In genomic region chr4:156695163-156695562, GRCh38 we compare ENCODE assay signal across 26 cellular contexts.
"Had no signal": no experiment of that assay in that cellular context is flagged by ENCODE, and none has a peak within 500 bp of the region (broad histone marks: within the 10 kb centered on the region; RNA-seq: fewer than 3 reads in every experiment).

No MANE protein-coding gene starts in this region.

- H3K27ac ChIP-seq: left lung, lower lobe of right lung, neutrophil, psoas muscle, right atrium auricular region, stomach, tibial nerve, WERI-Rb-1 had no signal

- H3K36me3 Mint-ChIP-seq: activated CD4-positive, alpha-beta memory T cell treated with anti-CD3 and anti-CD28 coated beads for 36 hours; activated naive CD4-positive, alpha-beta T cell treated with anti-CD3 and anti-CD28 coated beads, Interleukin-2, amount 50 U/mL, for 24 hours; stimulated activated naive B cell treated with anti-CD40 and anti-IgM and Interleukin-4, amounts not matched to agents 10 μg/mL and 1 μg/mL and 100 μg/mL, for 72 hours had no signal

- H3K27ac Mint-ChIP-seq: activated CD4-positive, alpha-beta memory T cell treated with anti-CD3 and anti-CD28 coated beads for 36 hours; activated CD4-positive, alpha-beta T cell treated with anti-CD3 and anti-CD28 coated beads, Interleukin-2, amount 10 ng/mL, durations not matched to agents 24 days and 14 days; activated naive CD4-positive, alpha-beta T cell treated with anti-CD3 and anti-CD28 coated beads, Interleukin-2, amount 50 U/mL, for 24 hours; activated naive CD8-positive, alpha-beta T cell treated with anti-CD3 and anti-CD28 coated beads, Interleukin-2, amount 50 U/mL, for 24 hours; endodermal cell; natural killer cell treated with Interleukin-12 subunit alpha and Interleukin-12 subunit beta and Interleukin-15 and Interleukin-18, amount 100 ng/mL, for 72 hours; stimulated activated naive B cell treated with anti-CD40 and anti-IgM and Interleukin-4, amounts not matched to agents 10 μg/mL and 1 μg/mL and 100 μg/mL, for 72 hours had no signal

- H3K9me3 Mint-ChIP-seq: activated CD4-positive, alpha-beta memory T cell treated with anti-CD3 and anti-CD28 coated beads for 36 hours; activated CD4-positive, alpha-beta T cell treated with anti-CD3 and anti-CD28 coated beads, Interleukin-2, amount 10 ng/mL, durations not matched to agents 24 days and 14 days; endodermal cell; stimulated activated naive B cell treated with anti-CD40 and anti-IgM and Interleukin-4, amounts not matched to agents 10 μg/mL and 1 μg/mL and 100 μg/mL, for 72 hours had no signal

- H3K4me1 Mint-ChIP-seq: activated CD4-positive, alpha-beta T cell treated with anti-CD3 and anti-CD28 coated beads, Interleukin-2, amount 10 ng/mL, durations not matched to agents 24 days and 14 days; activated naive CD4-positive, alpha-beta T cell treated with anti-CD3 and anti-CD28 coated beads, Interleukin-2, amount 50 U/mL, for 24 hours; activated naive CD8-positive, alpha-beta T cell treated with anti-CD3 and anti-CD28 coated beads, Interleukin-2, amount 50 U/mL, for 24 hours; endodermal cell; stimulated activated naive B cell treated with anti-CD40 and anti-IgM and Interleukin-4, amounts not matched to agents 10 μg/mL and 1 μg/mL and 100 μg/mL, for 72 hours had no signal

- H3K27me3 Mint-ChIP-seq: activated CD4-positive, alpha-beta memory T cell treated with anti-CD3 and anti-CD28 coated beads for 36 hours; activated CD4-positive, alpha-beta T cell treated with anti-CD3 and anti-CD28 coated beads, Interleukin-2, amount 10 ng/mL, durations not matched to agents 24 days and 14 days; activated naive CD4-positive, alpha-beta T cell treated with anti-CD3 and anti-CD28 coated beads, Interleukin-2, amount 50 U/mL, for 24 hours; activated naive CD8-positive, alpha-beta T cell treated with anti-CD3 and anti-CD28 coated beads, Interleukin-2, amount 50 U/mL, for 24 hours; natural killer cell treated with Interleukin-12 subunit alpha and Interleukin-12 subunit beta and Interleukin-15 and Interleukin-18, amount 100 ng/mL, for 72 hours; stimulated activated naive B cell treated with anti-CD40 and anti-IgM and Interleukin-4, amounts not matched to agents 10 μg/mL and 1 μg/mL and 100 μg/mL, for 72 hours had no signal

- DNase-seq: activated CD4-positive, alpha-beta memory T cell treated with anti-CD3 and anti-CD28 coated beads for 36 hours; activated CD4-positive, alpha-beta T cell treated with anti-CD3 and anti-CD28 coated beads, Interleukin-2, amount 10 ng/mL, durations not matched to agents 24 days and 14 days; activated CD4-positive, CD25-positive, alpha-beta regulatory T cell treated with anti-CD3 and anti-CD28 coated beads, Interleukin-2, amount 50 U/mL, for 72 hours; activated CD8-positive, alpha-beta memory T cell treated with anti-CD3 and anti-CD28 coated beads, Interleukin-2, amount 50 U/mL, for 4 hours; activated gamma-delta T cell treated with Interleukin-2 at 50 U/mL for 16 hours; activated naive CD8-positive, alpha-beta T cell treated with anti-CD3 and anti-CD28 coated beads, Interleukin-2, amount 50 U/mL, for 24 hours; activated T-cell treated with anti-CD3 and anti-CD28 coated beads, Interleukin-2, amount 50 U/mL, for 1 hour; central memory CD4-positive, alpha-beta T cell; endodermal cell; foreskin fibroblast; left lung; lower lobe of right lung; mesendoderm; mucosa of descending colon; psoas muscle; stimulated activated CD4-positive, alpha-beta T cell treated with anti-CD3 and anti-CD28 coated beads, Interleukin-15, amount 100 ng/mL, for 24 hours; stimulated activated CD4-positive, alpha-beta T cell treated with anti-CD3 and anti-CD28 coated beads, Interleukin-2, amount 100 ng/mL, for 24 hours; stimulated activated naive B cell treated with anti-CD40 and anti-IgM and Interleukin-4, amounts not matched to agents 10 μg/mL and 1 μg/mL and 100 μg/mL, for 72 hours; stomach; WERI-Rb-1 had no signal

- H3K4me3 Mint-ChIP-seq: activated CD4-positive, alpha-beta memory T cell treated with anti-CD3 and anti-CD28 coated beads for 36 hours; activated CD4-positive, alpha-beta T cell treated with anti-CD3 and anti-CD28 coated beads, Interleukin-2, amount 10 ng/mL, durations not matched to agents 24 days and 14 days; activated naive CD4-positive, alpha-beta T cell treated with anti-CD3 and anti-CD28 coated beads, Interleukin-2, amount 50 U/mL, for 24 hours; activated naive CD8-positive, alpha-beta T cell treated with anti-CD3 and anti-CD28 coated beads, Interleukin-2, amount 50 U/mL, for 24 hours; endodermal cell; natural killer cell treated with Interleukin-12 subunit alpha and Interleukin-12 subunit beta and Interleukin-15 and Interleukin-18, amount 100 ng/mL, for 72 hours; stimulated activated naive B cell treated with anti-CD40 and anti-IgM and Interleukin-4, amounts not matched to agents 10 μg/mL and 1 μg/mL and 100 μg/mL, for 72 hours had no signal

- FAIRE-seq: TTC549 had no signal
